ENCODE assay signal across 30 cellular contexts in genomic region chr11:134478176-134478575, GRCh38.
"Had no signal": no experiment of that assay in that cellular context is flagged by ENCODE, and none has a peak within 500 bp of the region (broad histone marks: within the 10 kb centered on the region; RNA-seq: fewer than 3 reads in every experiment).

No MANE protein-coding gene starts in this region.

- H3K4me1 Mint-ChIP-seq: mesothelial cell of epicardium; naive B cell; stimulated activated effector memory CD8-positive, alpha-beta T cell treated with anti-CD3 and anti-CD28 coated beads, Interleukin-12 subunit alpha, Interleukin-12 subunit beta, amount 100 ng/mL, for 72 hours had no signal

- H3K36me3 ChIP-seq: gastrocnemius medialis, heart left ventricle, left lung, neutrophil, thyroid gland, uterus had no signal

- H3K9ac ChIP-seq: parathyroid adenoma had no signal

- H3K27ac ChIP-seq: dorsolateral prefrontal cortex, epithelial cell of prostate, gastrocnemius medialis, heart left ventricle, hepatocyte, left lung, neutrophil, parathyroid adenoma, right lobe of liver, stomach, thyroid gland, uterus had no signal

- H3K27me3 ChIP-seq: hepatocyte, right lobe of liver, thyroid gland, uterus had no signal

- H3K36me3 Mint-ChIP-seq: mesothelial cell of epicardium; naive B cell; natural killer cell treated with Interleukin-12 subunit alpha and Interleukin-12 subunit beta and Interleukin-15 and Interleukin-18, amount 100 ng/mL, for 72 hours; stimulated activated effector memory CD8-positive, alpha-beta T cell treated with anti-CD3 and anti-CD28 coated beads, Interleukin-12 subunit alpha, Interleukin-12 subunit beta, amount 100 ng/mL, for 72 hours had no signal

- H3K27ac Mint-ChIP-seq: mesothelial cell of epicardium; naive B cell; natural killer cell treated with Interleukin-12 subunit alpha and Interleukin-12 subunit beta and Interleukin-15 and Interleukin-18, amount 100 ng/mL, for 72 hours; progenitor cell of endocrine pancreas; stimulated activated effector memory CD8-positive, alpha-beta T cell treated with anti-CD3 and anti-CD28 coated beads, Interleukin-12 subunit alpha, Interleukin-12 subunit beta, amount 100 ng/mL, for 72 hours had no signal

- DNase-seq: dorsolateral prefrontal cortex; effector CD4-positive, alpha-beta T cell; foreskin fibroblast; gastrocnemius medialis; heart left ventricle; left cardiac atrium; left lung; mesenchymal stem cell; mucosa of descending colon; naive B cell; right lobe of liver; stimulated activated CD4-positive, alpha-beta T cell treated with anti-CD3 and anti-CD28 coated beads, Interleukin-12 subunit alpha, Interleukin-12 subunit beta, amount 100 ng/mL, for 4 hours; stimulated activated CD4-positive, alpha-beta T cell treated with anti-CD3 and anti-CD28 coated beads, Interleukin-1b, Interleukin-23, amount 100 ng/mL, for 48 hours; stimulated activated CD4-positive, alpha-beta T cell treated with anti-CD3 and anti-CD28 coated beads, Interleukin-4, amount 100 ng/mL, for 24 hours; stimulated activated naive CD4-positive, alpha-beta T cell treated with Interleukin-2 at 50 U/mL for 16 hours; stomach; thyroid gland; trophoblast cell; uterus had no signal

- H3K9me3 Mint-ChIP-seq: mesothelial cell of epicardium; natural killer cell treated with Interleukin-12 subunit alpha and Interleukin-12 subunit beta and Interleukin-15 and Interleukin-18, amount 100 ng/mL, for 72 hours; neural crest cell; stimulated activated effector memory CD8-positive, alpha-beta T cell treated with anti-CD3 and anti-CD28 coated beads, Interleukin-12 subunit alpha, Interleukin-12 subunit beta, amount 100 ng/mL, for 72 hours had no signal

- H3K4me3 ChIP-seq: dorsolateral prefrontal cortex, gastrocnemius medialis, heart left ventricle, hepatocyte, left lung, mucosa of descending colon, right lobe of liver, smooth muscle cell, stomach, thyroid gland, uterus had no signal

- H3K9me3 ChIP-seq: gastrocnemius medialis, heart left ventricle, left lung, mucosa of descending colon, neutrophil, right lobe of liver, stomach, thyroid gland, uterus had no signal

- H3K4me1 ChIP-seq: gastrocnemius medialis, heart left ventricle, left lung, parathyroid adenoma, thyroid gland, uterus had no signal

- H3K4me3 Mint-ChIP-seq: mesothelial cell of epicardium; naive B cell; natural killer cell treated with Interleukin-12 subunit alpha and Interleukin-12 subunit beta and Interleukin-15 and Interleukin-18, amount 100 ng/mL, for 72 hours; neural crest cell; stimulated activated effector memory CD8-positive, alpha-beta T cell treated with anti-CD3 and anti-CD28 coated beads, Interleukin-12 subunit alpha, Interleukin-12 subunit beta, amount 100 ng/mL, for 72 hours had no signal

- ATAC-seq: esophagus mucosa; gastrocnemius medialis; heart left ventricle; left cardiac atrium; left lung; mucosa of descending colon; natural killer cell treated with Interleukin-12 subunit alpha and Interleukin-12 subunit beta and Interleukin-15 and Interleukin-18, amount 100 ng/mL, for 72 hours; right lobe of liver; stimulated activated effector memory CD8-positive, alpha-beta T cell treated with anti-CD3 and anti-CD28 coated beads, Interleukin-12 subunit alpha, Interleukin-12 subunit beta, amount 100 ng/mL, for 72 hours had no signal
